ENCODE assay signal across 16 cellular contexts in the genomic region with DNA sequence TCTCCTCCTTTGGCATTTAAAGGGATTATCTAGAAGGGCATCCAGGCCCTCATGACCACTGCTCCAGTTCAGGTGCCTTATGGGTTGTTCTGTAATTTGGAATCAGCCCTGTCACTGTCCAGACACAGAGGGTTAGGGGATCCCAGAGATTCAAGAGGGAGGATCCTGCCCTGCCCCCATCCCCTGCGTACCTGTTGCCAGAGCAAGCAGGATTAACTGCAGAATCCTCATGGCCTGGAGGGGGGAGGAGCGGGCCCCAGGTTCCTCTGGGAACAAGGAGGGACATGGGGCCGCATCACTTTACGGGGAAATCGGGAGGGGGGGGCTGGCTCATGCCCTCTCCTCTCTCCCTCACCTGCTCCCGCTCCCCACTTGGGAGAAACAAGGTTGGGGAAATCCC. TPM values are rescaled to one million over a fixed set of nuclear protein-coding genes. Genes with fewer than 3 reads are reported as not detected.
A peak's percentile ranks its signal among the peaks of the same experiment; 100 is the strongest.
DNase-seq lines count a peak whose midpoint lies in the region; ATAC-seq and TF ChIP-seq lines count a peak whose summit lies in the region.
"Had no signal": no experiment of that assay in that cellular context is flagged by ENCODE, and none has a peak within 500 bp of the region (broad histone marks: within the 10 kb centered on the region; RNA-seq: fewer than 3 reads in every experiment).

No MANE protein-coding gene starts in this region.

- H3F3A ChIP-seq in SK-N-SH (replicated peaks; ENCODE audit: insufficient read depth), result no peaks in the 10 kb centered on the region

- no peak for TF ChIP-seq CTCF in SK-N-SH (IDR thresholded peaks at IDR 0.05)

- 16% methylated on average over 6 of the region's 6 CpGs for WGBS in SK-N-SH (ENCODE audit: low lambda C conversion rate)

- DNase-seq in SK-N-SH (peak; percentile 10), NCI-H2107 treated with DMSO at 0.1 percent for 48 hours (lab: John Stamatoyannopoulos, UW; ENCODE audit: unreplicated experiment) (peak; percentile 63), epithelial cell of prostate (ENCODE audit: low read depth, low spot score) (no peak)
- DNase-seq: KG1, NCI-H2081, NCI-H446, PC-3 had no signal

- TF ChIP-seq RAD21 in SK-N-SH (IDR thresholded peaks at IDR 0.05; ENCODE audit: low read length), result no peak

- H3K9ac ChIP-seq in SK-N-SH, result no peak overlapping the region
- H3K9ac ChIP-seq: BLaER1 treated with 17β-estradiol and CSF1 and Interleukin-3, amounts not matched to agents 10 nM and 100 nM had no signal

- H3K9me3 ChIP-seq in SK-N-SH, result no peaks in the 10 kb centered on the region
- H3K9me3 ChIP-seq: A549; BLaER1 treated with 17β-estradiol and CSF1 and Interleukin-3, amounts not matched to agents 10 nM and 100 nM; HAP-1; SJSA1 had no signal

- H3K4me3 ChIP-seq in SK-N-SH (ENCODE audit: low read depth in 2 of 2, low read length in 1 of 2), result no peak overlapping the region
- H3K4me3 ChIP-seq: A549; BLaER1 treated with 17β-estradiol and CSF1 and Interleukin-3, amounts not matched to agents 10 nM and 100 nM; HAP-1; SJSA1 had no signal

- no peaks in the 10 kb centered on the region for H3K79me2 ChIP-seq in SK-N-SH (ENCODE audit: insufficient read depth)

- CTCF ChIA-PET in SK-N-SH (lab: Yijun Ruan, JAX), result no interaction called here

- no peaks in the 10 kb centered on the region for H3K4me1 ChIP-seq in SK-N-SH (ENCODE audit: control insufficient read depth in 1 of 2, insufficient read depth in 2 of 2, low read depth in 1 of 2, low read length in 1 of 2)
- H3K4me1 ChIP-seq: A549, HAP-1, SJSA1 had no signal

- H4K20me1 ChIP-seq in SK-N-SH (ENCODE audit: insufficient read depth), result no peaks in the 10 kb centered on the region
- H4K20me1 ChIP-seq: BLaER1 treated with 17β-estradiol and CSF1 and Interleukin-3, amounts not matched to agents 10 nM and 100 nM had no signal

- no peak overlapping the region for H3K27ac ChIP-seq in SK-N-SH (ENCODE audit: low read depth in 2 of 2, low read length in 1 of 2)
- peak overlapping the region; percentile 86 for H3K27ac ChIP-seq in epithelial cell of prostate
- H3K27ac ChIP-seq: A549; BLaER1 treated with 17β-estradiol and CSF1 and Interleukin-3, amounts not matched to agents 10 nM and 100 nM; SJSA1 had no signal

- no peak for ATAC-seq in SK-N-SH treated with all-trans-retinoic acid at 6 μM for 48 hours
- ATAC-seq in GM21390 (IDR thresholded peaks at IDR 0.05; ENCODE audit: unreplicated experiment), result no peak
- no peak for ATAC-seq in HG03521 (IDR thresholded peaks at IDR 0.05; ENCODE audit: unreplicated experiment)
- ATAC-seq in GM18858 (IDR thresholded peaks at IDR 0.05; ENCODE audit: unreplicated experiment), result no peak
- no peak for ATAC-seq in HG02759 (IDR thresholded peaks at IDR 0.05; ENCODE audit: unreplicated experiment)
- ATAC-seq: A549, PC-3 had no signal

- H3K9me2 ChIP-seq in SK-N-SH, result no peaks in the 10 kb centered on the region

- POLR2A ChIA-PET in SK-N-SH (lab: Yijun Ruan, JAX), result no interaction called here

- no peak for TF ChIP-seq EP300 in SK-N-SH (IDR thresholded peaks at IDR 0.05; ENCODE audit: borderline replicate concordance in 1 of 2, low read depth in 1 of 2, low read length in 1 of 2)

- H3K27me3 ChIP-seq in SK-N-SH (ENCODE audit: insufficient read depth), result peaks cover 79% of the 10 kb centered on the region

- H3K4me2 ChIP-seq in SK-N-SH, result no peak overlapping the region
- H3K4me2 ChIP-seq: A549; BLaER1 treated with 17β-estradiol and CSF1 and Interleukin-3, amounts not matched to agents 10 nM and 100 nM had no signal

- H2AFZ ChIP-seq in SK-N-SH (ENCODE audit: low read depth), result no peak overlapping the region

- no peaks in the 10 kb centered on the region for H3K36me3 ChIP-seq in SK-N-SH (replicated peaks in 1 of 2; ENCODE audit: control insufficient read depth in 1 of 2, insufficient read depth in 2 of 2, low read length in 1 of 2)
- H3K36me3 ChIP-seq: BLaER1 treated with 17β-estradiol and CSF1 and Interleukin-3, amounts not matched to agents 10 nM and 100 nM; HAP-1; SJSA1 had no signal

TF ChIP-seq in SK-N-SH, 30 proteins besides CTCF, POLR2A, EP300 and RAD21 (continues in another document):
- TF ChIP-seq YY1 (IDR thresholded peaks at IDR 0.05; ENCODE audit: low read depth) (no peak), GATA2 (CRISPR knock-in tag; IDR thresholded peaks at IDR 0.05) (no peak), NFIC (IDR thresholded peaks at IDR 0.05; ENCODE audit: borderline replicate concordance) (no peak), SMC3 (IDR thresholded peaks at IDR 0.05; ENCODE audit: low read depth, low read length) (no peak), FOXM1 (IDR thresholded peaks at IDR 0.05; ENCODE audit: low read depth) (no peak), ELF1 (IDR thresholded peaks at IDR 0.05) (no peak), SIN3A (IDR thresholded peaks at IDR 0.05; ENCODE audit: borderline replicate concordance, low read depth, low read length) (no peak), FOXJ3 (CRISPR knock-in tag; IDR thresholded peaks at IDR 0.05) (no peak), FOSL2 (IDR thresholded peaks at IDR 0.05; ENCODE audit: borderline replicate concordance, low read depth) (no peak), MEF2A (IDR thresholded peaks at IDR 0.05; ENCODE audit: borderline replicate concordance, low read depth) (no peak), GABPA (IDR thresholded peaks at IDR 0.05; ENCODE audit: low read depth) (no peak)
- TF ChIP-seq, protein P1, sequence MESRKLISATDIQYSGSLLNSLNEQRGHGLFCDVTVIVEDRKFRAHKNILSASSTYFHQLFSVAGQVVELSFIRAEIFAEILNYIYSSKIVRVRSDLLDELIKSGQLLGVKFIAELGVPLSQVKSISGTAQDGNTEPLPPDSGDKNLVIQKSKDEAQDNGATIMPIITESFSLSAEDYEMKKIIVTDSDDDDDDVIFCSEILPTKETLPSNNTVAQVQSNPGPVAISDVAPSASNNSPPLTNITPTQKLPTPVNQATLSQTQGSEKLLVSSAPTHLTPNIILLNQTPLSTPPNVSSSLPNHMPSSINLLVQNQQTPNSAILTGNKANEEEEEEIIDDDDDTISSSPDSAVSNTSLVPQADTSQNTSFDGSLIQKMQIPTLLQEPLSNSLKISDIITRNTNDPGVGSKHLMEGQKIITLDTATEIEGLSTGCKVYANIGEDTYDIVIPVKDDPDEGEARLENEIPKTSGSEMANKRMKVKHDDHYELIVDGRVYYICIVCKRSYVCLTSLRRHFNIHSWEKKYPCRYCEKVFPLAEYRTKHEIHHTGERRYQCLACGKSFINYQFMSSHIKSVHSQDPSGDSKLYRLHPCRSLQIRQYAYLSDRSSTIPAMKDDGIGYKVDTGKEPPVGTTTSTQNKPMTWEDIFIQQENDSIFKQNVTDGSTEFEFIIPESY (IDR thresholded peaks at IDR 0.05; ENCODE audit: borderline replicate concordance, low read depth), result no peak

TF ChIP-seq in SK-N-SH treated with all-trans-retinoic acid at 6 μM for 48 hours, 23 proteins besides CTCF, POLR2A, EP300 and RAD21 (continues in another document):
- TF ChIP-seq, protein P2, sequence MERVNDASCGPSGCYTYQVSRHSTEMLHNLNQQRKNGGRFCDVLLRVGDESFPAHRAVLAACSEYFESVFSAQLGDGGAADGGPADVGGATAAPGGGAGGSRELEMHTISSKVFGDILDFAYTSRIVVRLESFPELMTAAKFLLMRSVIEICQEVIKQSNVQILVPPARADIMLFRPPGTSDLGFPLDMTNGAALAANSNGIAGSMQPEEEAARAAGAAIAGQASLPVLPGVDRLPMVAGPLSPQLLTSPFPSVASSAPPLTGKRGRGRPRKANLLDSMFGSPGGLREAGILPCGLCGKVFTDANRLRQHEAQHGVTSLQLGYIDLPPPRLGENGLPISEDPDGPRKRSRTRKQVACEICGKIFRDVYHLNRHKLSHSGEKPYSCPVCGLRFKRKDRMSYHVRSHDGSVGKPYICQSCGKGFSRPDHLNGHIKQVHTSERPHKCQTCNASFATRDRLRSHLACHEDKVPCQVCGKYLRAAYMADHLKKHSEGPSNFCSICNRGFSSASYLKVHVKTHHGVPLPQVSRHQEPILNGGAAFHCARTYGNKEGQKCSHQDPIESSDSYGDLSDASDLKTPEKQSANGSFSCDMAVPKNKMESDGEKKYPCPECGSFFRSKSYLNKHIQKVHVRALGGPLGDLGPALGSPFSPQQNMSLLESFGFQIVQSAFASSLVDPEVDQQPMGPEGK (CRISPR knock-in tag; IDR thresholded peaks at IDR 0.05; ENCODE audit: borderline replicate concordance), result no peak
- TF ChIP-seq ESRRG (CRISPR knock-in tag; IDR thresholded peaks at IDR 0.05) (no peak), ZC3H10 (CRISPR knock-in tag; IDR thresholded peaks at IDR 0.05) (no peak), OSR1 (CRISPR knock-in tag; IDR thresholded peaks at IDR 0.05) (no peak), SNAI2 (CRISPR knock-in tag; IDR thresholded peaks at IDR 0.05) (no peak), TCF4 (CRISPR knock-in tag; IDR thresholded peaks at IDR 0.05; ENCODE audit: borderline replicate concordance) (no peak), BACH2 (CRISPR knock-in tag; IDR thresholded peaks at IDR 0.05; ENCODE audit: borderline replicate concordance) (no peak), TOX (CRISPR knock-in tag; IDR thresholded peaks at IDR 0.05; ENCODE audit: borderline replicate concordance) (no peak), ISL1 (CRISPR knock-in tag; IDR thresholded peaks at IDR 0.05) (no peak), PPARA (CRISPR knock-in tag; IDR thresholded peaks at IDR 0.05; ENCODE audit: borderline replicate concordance) (no peak)

RNA-seq across cellular contexts. Expression of a gene that starts 1.0 kb away (rescaled TPM):
- not detected in 2 replicates for polyA plus RNA-seq in SK-N-SH (2012; rRNA removed)
- not detected in 2 replicates for polyA plus RNA-seq in SK-N-SH (2012; cell fraction: cytosol; rRNA removed)
- polyA plus RNA-seq in SK-N-SH (2012; cell fraction: nucleus; rRNA removed), result not detected in 2 replicates
- polyA plus RNA-seq: A549 had no signal

RNA-seq across cellular contexts. Expression of a gene that starts 5.9 kb away (rescaled TPM):
- not detected in 2 replicates for polyA plus RNA-seq in SK-N-SH (2012; rRNA removed)
- not detected in 2 replicates for polyA plus RNA-seq in SK-N-SH (2012; cell fraction: cytosol; rRNA removed)
- not detected in 2 replicates for polyA plus RNA-seq in SK-N-SH (2012; cell fraction: nucleus; rRNA removed)

RNA-seq across cellular contexts. Expression of a gene that starts 9.4 kb away (rescaled TPM):
- not detected in 2 replicates for polyA plus RNA-seq in SK-N-SH (2012; rRNA removed)
- polyA plus RNA-seq in SK-N-SH (2012; cell fraction: cytosol; rRNA removed), result not detected in 2 replicates
- not detected in 2 replicates for polyA plus RNA-seq in SK-N-SH (2012; cell fraction: nucleus; rRNA removed)
- polyA plus RNA-seq: A549 had no signal

RNA-seq across cellular contexts. Expression of a gene that starts 24.0 kb away (rescaled TPM):
- polyA plus RNA-seq in SK-N-SH (2012; rRNA removed), result not detected in 2 replicates
- polyA plus RNA-seq in SK-N-SH (2012; cell fraction: cytosol; rRNA removed), result not detected in 2 replicates
- not detected in 2 replicates for polyA plus RNA-seq in SK-N-SH (2012; cell fraction: nucleus; rRNA removed)
- polyA plus RNA-seq: A549 had no signal

RNA-seq across cellular contexts. Expression of a gene that starts 39.5 kb away (rescaled TPM):
- polyA plus RNA-seq in SK-N-SH (2012; rRNA removed), result not detected in 2 replicates
- not detected in 2 replicates for polyA plus RNA-seq in SK-N-SH (2012; cell fraction: cytosol; rRNA removed)
- not detected in 2 replicates for polyA plus RNA-seq in SK-N-SH (2012; cell fraction: nucleus; rRNA removed)
- polyA plus RNA-seq: A549 had no signal
